1 cellular context compared by ENCODE assay signal in genomic region chr7:50706469-50706937, GRCh38.
TF ChIP-seq lines count a peak whose summit lies in the region.

No MANE protein-coding gene starts in this region.

TF ChIP-seq in WTC11, 78 proteins besides CTCF, POLR2A, EP300 and RAD21:
- TF ChIP-seq ARID4B (CRISPR knock-in tag; IDR thresholded peaks at IDR 0.05; ENCODE audit: borderline replicate concordance): no peak
- no peak for TF ChIP-seq PRDM15 (CRISPR knock-in tag; IDR thresholded peaks at IDR 0.05)
- TF ChIP-seq NFATC4 (CRISPR knock-in tag; IDR thresholded peaks at IDR 0.05): no peak
- no peak for TF ChIP-seq KAT7 (CRISPR knock-in tag; IDR thresholded peaks at IDR 0.05; ENCODE audit: borderline replicate concordance)
- no peak for TF ChIP-seq ESRRA (CRISPR knock-in tag; IDR thresholded peaks at IDR 0.05; ENCODE audit: borderline replicate concordance)
- no peak for TF ChIP-seq ZNF219 (CRISPR knock-in tag; IDR thresholded peaks at IDR 0.05; ENCODE audit: borderline replicate concordance)
- no peak for TF ChIP-seq PREB (CRISPR knock-in tag; IDR thresholded peaks at IDR 0.05; ENCODE audit: borderline replicate concordance)
- no peak for TF ChIP-seq TP53 (CRISPR knock-in tag; IDR thresholded peaks at IDR 0.05)
- no peak for TF ChIP-seq IRF2 (CRISPR knock-in tag; IDR thresholded peaks at IDR 0.05; ENCODE audit: borderline replicate concordance, low read depth)
- no peak for TF ChIP-seq FOXK1 (CRISPR knock-in tag; IDR thresholded peaks at IDR 0.05)
- TF ChIP-seq USF1 (CRISPR knock-in tag; IDR thresholded peaks at IDR 0.05): no peak
- no peak for TF ChIP-seq SOX15 (CRISPR knock-in tag; IDR thresholded peaks at IDR 0.05)
- no peak for TF ChIP-seq AFF4 (CRISPR knock-in tag; IDR thresholded peaks at IDR 0.05; ENCODE audit: borderline replicate concordance)
- TF ChIP-seq MAX (CRISPR knock-in tag; IDR thresholded peaks at IDR 0.05): no peak
- TF ChIP-seq ZNF281 (CRISPR knock-in tag; IDR thresholded peaks at IDR 0.05): no peak
- TF ChIP-seq NR3C1 (CRISPR knock-in tag; conservative IDR thresholded peaks at IDR 0.05; ENCODE audit: low read depth): no peak
- no peak for TF ChIP-seq ZNF138 (CRISPR knock-in tag; conservative IDR thresholded peaks at IDR 0.05)
